1 cellular context compared by ENCODE assay signal in the genomic region with DNA sequence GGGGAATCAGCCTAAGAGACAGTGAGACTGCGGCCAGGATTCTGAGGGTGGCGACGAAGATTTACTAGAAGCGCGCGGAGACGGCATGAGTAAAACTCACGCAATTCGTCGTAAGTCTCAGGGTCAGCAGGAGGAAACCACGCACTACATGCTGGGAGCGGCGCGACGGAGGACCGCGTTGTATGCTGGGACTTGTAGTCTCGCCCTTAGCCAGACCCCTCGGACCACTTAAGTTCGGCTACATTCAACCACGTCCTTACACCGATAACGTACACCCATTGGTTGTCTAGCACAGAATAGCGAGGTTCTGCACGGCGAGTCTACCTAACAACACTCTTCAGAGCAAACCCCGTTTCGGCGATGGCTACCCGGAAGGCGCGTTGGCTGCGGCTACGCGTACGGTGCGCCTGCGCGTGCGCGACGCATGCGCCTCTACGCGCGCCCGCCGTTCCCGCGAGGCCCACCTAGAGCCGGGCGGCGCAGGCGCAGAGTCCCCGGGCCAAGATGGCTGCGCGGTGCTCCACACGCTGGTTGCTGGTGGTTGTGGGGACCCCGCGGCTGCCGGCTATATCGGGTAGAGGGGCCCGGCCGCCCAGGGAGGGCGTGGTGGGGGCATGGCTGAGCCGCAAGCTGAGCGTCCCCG.
TF ChIP-seq lines count a peak whose summit lies in the region.

DNAJA3 (plus strand) TSS at position 491 of the 643 bp plus-strand sequence; CDS start at position 505, 14 bp downstream.

TF ChIP-seq in HepG2, 621 proteins besides CTCF, POLR2A, EP300 and RAD21 (continued from another document and continues in another):
- no peak; the same call in 1 of the 2 replicates for TF ChIP-seq ZNF142 (CRISPR knock-in tag; IDR thresholded peaks at IDR 0.05)
- TF ChIP-seq, protein P1, sequence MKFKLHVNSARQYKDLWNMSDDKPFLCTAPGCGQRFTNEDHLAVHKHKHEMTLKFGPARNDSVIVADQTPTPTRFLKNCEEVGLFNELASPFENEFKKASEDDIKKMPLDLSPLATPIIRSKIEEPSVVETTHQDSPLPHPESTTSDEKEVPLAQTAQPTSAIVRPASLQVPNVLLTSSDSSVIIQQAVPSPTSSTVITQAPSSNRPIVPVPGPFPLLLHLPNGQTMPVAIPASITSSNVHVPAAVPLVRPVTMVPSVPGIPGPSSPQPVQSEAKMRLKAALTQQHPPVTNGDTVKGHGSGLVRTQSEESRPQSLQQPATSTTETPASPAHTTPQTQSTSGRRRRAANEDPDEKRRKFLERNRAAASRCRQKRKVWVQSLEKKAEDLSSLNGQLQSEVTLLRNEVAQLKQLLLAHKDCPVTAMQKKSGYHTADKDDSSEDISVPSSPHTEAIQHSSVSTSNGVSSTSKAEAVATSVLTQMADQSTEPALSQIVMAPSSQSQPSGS (CRISPR knock-in tag; IDR thresholded peaks at IDR 0.05) = peak; percentile 65; the same call in 1 of the 2 replicates
- TF ChIP-seq ZNF709 (CRISPR knock-in tag; IDR thresholded peaks at IDR 0.05) = peak; percentile 33; the same call in 1 of the 2 replicates
- no peak for TF ChIP-seq ZFP36L1 (CRISPR knock-in tag; IDR thresholded peaks at IDR 0.05)
- no peak for TF ChIP-seq ZNF552 (CRISPR knock-in tag; IDR thresholded peaks at IDR 0.05; ENCODE audit: borderline replicate concordance)
- no peak for TF ChIP-seq ATM (IDR thresholded peaks at IDR 0.05; ENCODE audit: borderline replicate concordance)
- peak; percentile 76 for TF ChIP-seq DR1 (CRISPR knock-in tag; IDR thresholded peaks at IDR 0.05)
- TF ChIP-seq KLF9 (CRISPR knock-in tag; IDR thresholded peaks at IDR 0.05; ENCODE audit: low read depth) = no peak; the same call in 1 of the 2 replicates
- TF ChIP-seq KAT7 (CRISPR knock-in tag; IDR thresholded peaks at IDR 0.05; ENCODE audit: borderline replicate concordance) = no peak; the same call in 1 of the 2 replicates
- no peak for TF ChIP-seq HOXA9 (CRISPR knock-in tag; IDR thresholded peaks at IDR 0.05; ENCODE audit: borderline replicate concordance)
- no peak for TF ChIP-seq CHD4 (IDR thresholded peaks at IDR 0.05; ENCODE audit: borderline replicate concordance, low read length)
- TF ChIP-seq ZNF512 (CRISPR knock-in tag; IDR thresholded peaks at IDR 0.05) = no peak
- peak; percentile 96 for TF ChIP-seq KDM5B (CRISPR knock-in tag; IDR thresholded peaks at IDR 0.05; ENCODE audit: borderline replicate concordance)
- TF ChIP-seq, protein P2, sequence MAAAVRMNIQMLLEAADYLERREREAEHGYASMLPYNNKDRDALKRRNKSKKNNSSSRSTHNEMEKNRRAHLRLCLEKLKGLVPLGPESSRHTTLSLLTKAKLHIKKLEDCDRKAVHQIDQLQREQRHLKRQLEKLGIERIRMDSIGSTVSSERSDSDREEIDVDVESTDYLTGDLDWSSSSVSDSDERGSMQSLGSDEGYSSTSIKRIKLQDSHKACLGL (CRISPR knock-in tag; IDR thresholded peaks at IDR 0.05) = peak; percentile 96
- no peak for TF ChIP-seq ZFP41 (CRISPR knock-in tag; IDR thresholded peaks at IDR 0.05; ENCODE audit: borderline replicate concordance)
- TF ChIP-seq FOXM1 (CRISPR knock-in tag; IDR thresholded peaks at IDR 0.05) = no peak
- TF ChIP-seq CHCHD3 (CRISPR knock-in tag; IDR thresholded peaks at IDR 0.05) = 0 out of 2 replicates have a peak, but pooled peaks have one; percentile 72
- no peak for TF ChIP-seq ZNF326 (CRISPR knock-in tag; IDR thresholded peaks at IDR 0.05; ENCODE audit: borderline replicate concordance)
- TF ChIP-seq BRD4 (CRISPR knock-in tag; IDR thresholded peaks at IDR 0.05) = no peak; the same call in 1 of the 2 replicates
- peak; percentile 41; the same call in 1 of the 2 replicates for TF ChIP-seq ZNF3 (CRISPR knock-in tag; IDR thresholded peaks at IDR 0.05)
- TF ChIP-seq ZNF687 (CRISPR knock-in tag; IDR thresholded peaks at IDR 0.05) = no peak; the same call in none of the 2 replicates
- TF ChIP-seq FOSL2 (CRISPR knock-in tag; IDR thresholded peaks at IDR 0.05) = 0 out of 2 replicates have a peak, but pooled peaks have one; percentile 2
- peak; percentile 97 for TF ChIP-seq THAP11 (CRISPR knock-in tag; IDR thresholded peaks at IDR 0.05)
- peak; percentile 92; the same call in 1 of the 2 replicates for TF ChIP-seq ARHGAP35 (CRISPR knock-in tag; IDR thresholded peaks at IDR 0.05; ENCODE audit: borderline replicate concordance)
- peak; percentile 69; the same call in 1 of the 2 replicates for TF ChIP-seq ZNF331 (CRISPR knock-in tag; IDR thresholded peaks at IDR 0.05)
- TF ChIP-seq BRCA1 (CRISPR knock-in tag; IDR thresholded peaks at IDR 0.05) = no peak
- TF ChIP-seq, protein P3, sequence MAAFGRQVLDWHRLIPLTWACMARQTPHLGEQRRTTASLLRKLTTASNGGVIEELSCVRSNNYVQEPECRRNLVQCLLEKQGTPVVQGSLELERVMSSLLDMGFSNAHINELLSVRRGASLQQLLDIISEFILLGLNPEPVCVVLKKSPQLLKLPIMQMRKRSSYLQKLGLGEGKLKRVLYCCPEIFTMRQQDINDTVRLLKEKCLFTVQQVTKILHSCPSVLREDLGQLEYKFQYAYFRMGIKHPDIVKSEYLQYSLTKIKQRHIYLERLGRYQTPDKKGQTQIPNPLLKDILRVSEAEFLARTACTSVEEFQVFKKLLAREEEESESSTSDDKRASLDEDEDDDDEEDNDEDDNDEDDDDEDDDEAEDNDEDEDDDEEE (CRISPR knock-in tag; IDR thresholded peaks at IDR 0.05) = 0 out of 2 replicates have a peak, but pooled peaks have one; percentile 20
- TF ChIP-seq AGO1 (IDR thresholded peaks at IDR 0.05; ENCODE audit: low read depth, low read length, poor library complexity, severe bottlenecking) = peak; percentile 66
- no peak; the same call in 1 of the 2 replicates for TF ChIP-seq ZBTB20 (CRISPR knock-in tag; IDR thresholded peaks at IDR 0.05; ENCODE audit: borderline replicate concordance, low read depth)
- TF ChIP-seq NFYB (CRISPR knock-in tag; IDR thresholded peaks at IDR 0.05) = peak; percentile 47
- peak; percentile 81; the same call in 1 of the 2 replicates for TF ChIP-seq ZNF670 (CRISPR knock-in tag; IDR thresholded peaks at IDR 0.05; ENCODE audit: borderline replicate concordance)
- TF ChIP-seq, protein P4, sequence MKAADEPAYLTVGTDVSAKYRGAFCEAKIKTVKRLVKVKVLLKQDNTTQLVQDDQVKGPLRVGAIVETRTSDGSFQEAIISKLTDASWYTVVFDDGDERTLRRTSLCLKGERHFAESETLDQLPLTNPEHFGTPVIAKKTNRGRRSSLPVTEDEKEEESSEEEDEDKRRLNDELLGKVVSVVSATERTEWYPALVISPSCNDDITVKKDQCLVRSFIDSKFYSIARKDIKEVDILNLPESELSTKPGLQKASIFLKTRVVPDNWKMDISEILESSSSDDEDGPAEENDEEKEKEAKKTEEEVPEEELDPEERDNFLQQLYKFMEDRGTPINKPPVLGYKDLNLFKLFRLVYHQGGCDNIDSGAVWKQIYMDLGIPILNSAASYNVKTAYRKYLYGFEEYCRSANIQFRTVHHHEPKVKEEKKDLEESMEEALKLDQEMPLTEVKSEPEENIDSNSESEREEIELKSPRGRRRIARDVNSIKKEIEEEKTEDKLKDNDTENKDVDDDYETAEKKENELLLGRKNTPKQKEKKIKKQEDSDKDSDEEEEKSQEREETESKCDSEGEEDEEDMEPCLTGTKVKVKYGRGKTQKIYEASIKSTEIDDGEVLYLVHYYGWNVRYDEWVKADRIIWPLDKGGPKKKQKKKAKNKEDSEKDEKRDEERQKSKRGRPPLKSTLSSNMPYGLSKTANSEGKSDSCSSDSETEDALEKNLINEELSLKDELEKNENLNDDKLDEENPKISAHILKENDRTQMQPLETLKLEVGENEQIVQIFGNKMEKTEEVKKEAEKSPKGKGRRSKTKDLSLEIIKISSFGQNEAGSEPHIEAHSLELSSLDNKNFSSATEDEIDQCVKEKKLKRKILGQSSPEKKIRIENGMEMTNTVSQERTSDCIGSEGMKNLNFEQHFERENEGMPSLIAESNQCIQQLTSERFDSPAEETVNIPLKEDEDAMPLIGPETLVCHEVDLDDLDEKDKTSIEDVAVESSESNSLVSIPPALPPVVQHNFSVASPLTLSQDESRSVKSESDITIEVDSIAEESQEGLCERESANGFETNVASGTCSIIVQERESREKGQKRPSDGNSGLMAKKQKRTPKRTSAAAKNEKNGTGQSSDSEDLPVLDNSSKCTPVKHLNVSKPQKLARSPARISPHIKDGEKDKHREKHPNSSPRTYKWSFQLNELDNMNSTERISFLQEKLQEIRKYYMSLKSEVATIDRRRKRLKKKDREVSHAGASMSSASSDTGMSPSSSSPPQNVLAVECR (CRISPR knock-in tag; IDR thresholded peaks at IDR 0.05; ENCODE audit: borderline replicate concordance) = peak; percentile 91; the same call in 1 of the 2 replicates
- TF ChIP-seq, protein P5, sequence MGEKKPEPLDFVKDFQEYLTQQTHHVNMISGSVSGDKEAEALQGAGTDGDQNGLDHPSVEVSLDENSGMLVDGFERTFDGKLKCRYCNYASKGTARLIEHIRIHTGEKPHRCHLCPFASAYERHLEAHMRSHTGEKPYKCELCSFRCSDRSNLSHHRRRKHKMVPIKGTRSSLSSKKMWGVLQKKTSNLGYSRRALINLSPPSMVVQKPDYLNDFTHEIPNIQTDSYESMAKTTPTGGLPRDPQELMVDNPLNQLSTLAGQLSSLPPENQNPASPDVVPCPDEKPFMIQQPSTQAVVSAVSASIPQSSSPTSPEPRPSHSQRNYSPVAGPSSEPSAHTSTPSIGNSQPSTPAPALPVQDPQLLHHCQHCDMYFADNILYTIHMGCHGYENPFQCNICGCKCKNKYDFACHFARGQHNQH (CRISPR knock-in tag; IDR thresholded peaks at IDR 0.05) = no peak; the same call in 1 of the 2 replicates
- TF ChIP-seq ZNF720 (CRISPR knock-in tag; IDR thresholded peaks at IDR 0.05) = no peak
- TF ChIP-seq ZNF589 (CRISPR knock-in tag; conservative IDR thresholded peaks at IDR 0.05) = 0 out of 2 replicates have a peak, but pooled peaks have one; percentile 50
